ENCODE assay signal across 29 cellular contexts in genomic region chr1:84428220-84428619, GRCh38. TPM values are rescaled to one million over a fixed set of nuclear protein-coding genes. Genes with fewer than 3 reads are reported as not detected.
"Had no signal": no experiment of that assay in that cellular context is flagged by ENCODE, and none has a peak within 500 bp of the region (broad histone marks: within the 10 kb centered on the region; RNA-seq: fewer than 3 reads in every experiment).

No MANE protein-coding gene starts in this region.

- H3K9me3 Mint-ChIP-seq: stimulated activated effector memory CD8-positive, alpha-beta T cell treated with anti-CD3 and anti-CD28 coated beads, Interleukin-12 subunit alpha, Interleukin-12 subunit beta, amount 100 ng/mL, for 72 hours had no signal

- H3K27ac Mint-ChIP-seq: activated naive CD4-positive, alpha-beta T cell treated with anti-CD3 and anti-CD28 coated beads for 36 hours; activated naive CD8-positive, alpha-beta T cell treated with anti-CD3 and anti-CD28 coated beads for 36 hours; stimulated activated effector memory CD8-positive, alpha-beta T cell treated with anti-CD3 and anti-CD28 coated beads, Interleukin-12 subunit alpha, Interleukin-12 subunit beta, amount 100 ng/mL, for 72 hours; stimulated activated naive CD8-positive, alpha-beta T cell treated with anti-CD3 and anti-CD28 coated beads, Interleukin-15, Interleukin-2, amounts not matched to agents 100 ng/mL and 50 ng/mL, for 24 hours had no signal

- ATAC-seq: activated CD4-positive, CD25-positive, alpha-beta regulatory T cell treated with anti-CD3 and anti-CD28 coated beads, Interleukin-2, amount 50 U/mL, for 24 hours; psoas muscle had no signal

- H3K27me3 Mint-ChIP-seq: activated naive CD8-positive, alpha-beta T cell treated with anti-CD3 and anti-CD28 coated beads for 36 hours; naive B cell; stimulated activated naive CD8-positive, alpha-beta T cell treated with anti-CD3 and anti-CD28 coated beads, Interleukin-15, Interleukin-2, amounts not matched to agents 100 ng/mL and 50 ng/mL, for 24 hours had no signal

- H3K27ac ChIP-seq: brain microvascular endothelial cell, pancreas, psoas muscle, sigmoid colon, thoracic aorta, WERI-Rb-1 had no signal

- DNase-seq: activated CD4-positive, alpha-beta T cell treated with anti-CD3 and anti-CD28 coated beads for 48 hours; activated CD4-positive, alpha-beta T cell treated with anti-CD3 and anti-CD28 coated beads, Interleukin-2, amount 50 U/mL, for 48 hours; activated CD8-positive, alpha-beta memory T cell treated with anti-CD3 and anti-CD28 coated beads for 24 hours; activated effector memory CD4-positive, alpha-beta T cell treated with anti-CD3 and anti-CD28 coated beads, Interleukin-2, amount 50 U/mL, for 16 hours; activated naive CD4-positive, alpha-beta T cell treated with anti-CD3 and anti-CD28 coated beads for 36 hours; activated naive CD8-positive, alpha-beta T cell treated with anti-CD3 and anti-CD28 coated beads for 36 hours; foreskin fibroblast; head of caudate nucleus; hippocampal formation; kidney; left colon; naive B cell; nucleus accumbens; pancreas; psoas muscle; sigmoid colon; small intestine; stimulated activated CD4-positive, alpha-beta T cell treated with anti-CD3 and anti-CD28 coated beads, Interleukin-4, amount 100 ng/mL, for 24 hours; WERI-Rb-1 had no signal

- H3K4me1 Mint-ChIP-seq: stimulated activated effector memory CD8-positive, alpha-beta T cell treated with anti-CD3 and anti-CD28 coated beads, Interleukin-12 subunit alpha, Interleukin-12 subunit beta, amount 100 ng/mL, for 72 hours had no signal

- H3K36me3 Mint-ChIP-seq: naive B cell; stimulated activated effector memory CD8-positive, alpha-beta T cell treated with anti-CD3 and anti-CD28 coated beads, Interleukin-12 subunit alpha, Interleukin-12 subunit beta, amount 100 ng/mL, for 72 hours had no signal

- H3K4me3 Mint-ChIP-seq: activated naive CD4-positive, alpha-beta T cell treated with anti-CD3 and anti-CD28 coated beads for 36 hours; activated naive CD8-positive, alpha-beta T cell treated with anti-CD3 and anti-CD28 coated beads for 36 hours; naive B cell; stimulated activated effector memory CD8-positive, alpha-beta T cell treated with anti-CD3 and anti-CD28 coated beads, Interleukin-12 subunit alpha, Interleukin-12 subunit beta, amount 100 ng/mL, for 72 hours; stimulated activated naive CD8-positive, alpha-beta T cell treated with anti-CD3 and anti-CD28 coated beads, Interleukin-15, Interleukin-2, amounts not matched to agents 100 ng/mL and 50 ng/mL, for 24 hours had no signal

RNA-seq across cellular contexts. Expression of gene DNASE2B, which starts 29.9 kb away (rescaled TPM):
- total RNA-seq: activated naive CD4-positive, alpha-beta T cell treated with anti-CD3 and anti-CD28 coated beads for 36 hours; activated naive CD8-positive, alpha-beta T cell treated with anti-CD3 and anti-CD28 coated beads for 36 hours; astrocyte; cardiac septum; esophagus mucosa; kidney; liver; mammary epithelial cell; thoracic aorta had no signal
